Comparison of ENCODE assay signal across 10 cellular contexts in genomic region chr7:44881066-44881600, GRCh38. TPM values are rescaled to one million over a fixed set of nuclear protein-coding genes. Genes with fewer than 3 reads are reported as not detected.
DNase-seq lines count a peak whose midpoint lies in the region; ATAC-seq, FAIRE-seq and TF ChIP-seq lines count a peak whose summit lies in the region.
"Had no signal": no experiment of that assay in that cellular context is flagged by ENCODE, and none has a peak within 500 bp of the region (broad histone marks: within the 10 kb centered on the region; RNA-seq: fewer than 3 reads in every experiment).

No MANE protein-coding gene starts in this region.

- H3K79me1 ChIP-seq in mesenchymal stem cell (replicated peaks; ENCODE audit: low read length, poor library complexity, severe bottlenecking): peaks cover 5% of the 10 kb centered on the region

- H3K27ac ChIP-seq in HepG2 (ENCODE audit: extremely low read length, insufficient read depth, low read length): no peak overlapping the region
- H3K27ac ChIP-seq in right lobe of liver: peak overlapping the region in 1 of 3 donors; percentile 9
- peak overlapping the region; percentile 29 for H3K27ac ChIP-seq in astrocyte (ENCODE audit: low read depth, low read length)
- H3K27ac ChIP-seq in mesenchymal stem cell (ENCODE audit: low read length, poor library complexity, severe bottlenecking): peak overlapping the region; percentile 77
- peak overlapping the region in 2 of 4 donors; percentile 2 to 27 for H3K27ac ChIP-seq in upper lobe of left lung
- no peak overlapping the region for H3K27ac ChIP-seq in foreskin keratinocyte
- H3K27ac ChIP-seq: VCaP had no signal

- H4K8ac ChIP-seq in mesenchymal stem cell (ENCODE audit: low read length): no peak overlapping the region

- H3K9ac ChIP-seq in HepG2 (ENCODE audit: insufficient read depth, low read depth, low read length): no peak overlapping the region
- peak overlapping the region; percentile 71 for H3K9ac ChIP-seq in astrocyte (ENCODE audit: low read length)
- H3K9ac ChIP-seq in mesenchymal stem cell (ENCODE audit: low read length): peak overlapping the region; percentile 96

- H3K14ac ChIP-seq in mesenchymal stem cell (ENCODE audit: low read length in 2 of 2): no peak overlapping the region

- H3K36me3 ChIP-seq in HepG2 (replicated peaks in 1 of 2; ENCODE audit: control insufficient read depth in 1 of 2, insufficient read depth in 2 of 2, low read length in 2 of 2) (no peaks in the 10 kb centered on the region; a peak in 3 of 5 replicates), right lobe of liver (peaks cover 0 to 3% (median 0%) of the 10 kb centered on the region in 4 donors), astrocyte (ENCODE audit: insufficient read depth, low read length) (peaks cover 3% of the 10 kb centered on the region), mesenchymal stem cell (ENCODE audit: control insufficient read depth in 1 of 2, insufficient read depth in 2 of 2, low read depth in 1 of 2, low read length in 2 of 2) (peaks cover 0 to 41% of the 10 kb centered on the region in 2 experiments), upper lobe of left lung (no peaks in the 10 kb centered on the region), H7 (replicated peaks; ENCODE audit: control insufficient read depth, insufficient read depth, low read length) (no peaks in the 10 kb centered on the region; the same call in none of the 2 replicates)

- no peak overlapping the region for H2BK15ac ChIP-seq in mesenchymal stem cell (ENCODE audit: low read depth, poor library complexity, severe bottlenecking)

- peaks cover 19% of the 10 kb centered on the region for H3K4me1 Mint-ChIP-seq in astrocyte (ENCODE audit: low read depth, unreplicated experiment)

- H2AK5ac ChIP-seq in mesenchymal stem cell (ENCODE audit: low read length, severe bottlenecking): no peak overlapping the region

- peaks cover 46% of the 10 kb centered on the region for H3K79me2 ChIP-seq in HepG2 (ENCODE audit: insufficient read depth, low read length)
- peaks cover 84% of the 10 kb centered on the region for H3K79me2 ChIP-seq in astrocyte (ENCODE audit: insufficient read depth, low read length)

- in situ Hi-C loops in HepG2 (cut with HindIII; ENCODE audit: extremely low pct_ligation_motif_present, low pct_unique_long_range_greater_than_20kb): no loop called here

- no peak for TF ChIP-seq POLR2A in HepG2 (IDR thresholded peaks at IDR 0.05; ENCODE audit: insufficient read depth in 1 of 2, low read depth in 2 of 2, low read length in 2 of 2)
- no peak for TF ChIP-seq POLR2A in right lobe of liver (IDR thresholded peaks at IDR 0.05)
- no peak for TF ChIP-seq POLR2A in upper lobe of left lung (IDR thresholded peaks at IDR 0.05)

- H3K9me3 Mint-ChIP-seq in astrocyte (ENCODE audit: unreplicated experiment): peaks cover 3% of the 10 kb centered on the region

- H3K4me3 Mint-ChIP-seq in astrocyte (ENCODE audit: unreplicated experiment): peak overlapping the region; percentile 99

- POLR2A ChIA-PET in HepG2 (lab: Yijun Ruan, JAX): interaction anchor here (0.6 to 1.2 kb wide), 3 partner anchors 17 to 307 kb away, joined by 3 to 5 read pairs (median 4); partner anchors contain the start of genes DDX56 and OGDH

- H3K4me1 ChIP-seq in HepG2 (ENCODE audit: insufficient read depth, low read length) (peaks cover 54% of the 10 kb centered on the region), right lobe of liver (peaks cover 0 to 43% (median 18%) of the 10 kb centered on the region in 4 donors), astrocyte (ENCODE audit: insufficient read depth, low read length) (peaks cover 31% of the 10 kb centered on the region), mesenchymal stem cell (ENCODE audit: control insufficient read depth, insufficient read depth, low read depth, low read length) (peaks cover 6% of the 10 kb centered on the region), upper lobe of left lung (peaks cover 48 to 62% (median 55%) of the 10 kb centered on the region in 4 donors), foreskin keratinocyte (peaks cover 35% of the 10 kb centered on the region)

- H2AFZ ChIP-seq in HepG2 (ENCODE audit: low read length) (no peak overlapping the region), astrocyte (ENCODE audit: low read depth, low read length) (no peak overlapping the region), mesenchymal stem cell (ENCODE audit: low read depth, low read length) (no peak overlapping the region)

- ATAC-seq in HepG2: no peak
- no peak for ATAC-seq in right lobe of liver
- no peak for ATAC-seq in upper lobe of left lung (ENCODE audit: low FRiP score in 2 of 2)
- ATAC-seq in foreskin keratinocyte: no peak

- H2BK5ac ChIP-seq in mesenchymal stem cell (ENCODE audit: low read depth, low read length, poor library complexity, severe bottlenecking): no peak overlapping the region

- no peak for DNase-seq in HepG2 (ENCODE audit: low spot score)
- DNase-seq in right lobe of liver: no peak
- DNase-seq in astrocyte (ENCODE audit: low read depth): no peak
- DNase-seq in mesenchymal stem cell: no peak
- DNase-seq in upper lobe of left lung: no peak
- no peak for DNase-seq in H7
- no peak for DNase-seq in foreskin keratinocyte
- no peak for DNase-seq in NCI-H146 (lab: John Stamatoyannopoulos, UW)
- DNase-seq: NCI-H1694 treated with DMSO at 0.1 percent for 48 hours had no signal

- no peak for FAIRE-seq in HepG2 (lab: Jason Lieb, UNC)
- no peak for FAIRE-seq in astrocyte (lab: Jason Lieb, UNC)

- H3K27me3 ChIP-seq in HepG2 (ENCODE audit: control insufficient read depth in 1 of 2, insufficient read depth in 2 of 2, low read length in 2 of 2) (no peaks in the 10 kb centered on the region), right lobe of liver (no peaks in the 10 kb centered on the region), astrocyte (ENCODE audit: insufficient read depth, low read length) (no peaks in the 10 kb centered on the region), mesenchymal stem cell (ENCODE audit: control insufficient read depth in 1 of 2, insufficient read depth in 1 of 2, low read length in 2 of 2) (no peaks in the 10 kb centered on the region), upper lobe of left lung (no peaks in the 10 kb centered on the region), H7 (ENCODE audit: control insufficient read depth, insufficient read depth, low read length) (no peaks in the 10 kb centered on the region), foreskin keratinocyte (no peaks in the 10 kb centered on the region)

- H3K4me3 ChIP-seq in HepG2 (replicated peaks in 1 of 3; ENCODE audit: insufficient read depth in 1 of 3, low read depth in 2 of 3, low read length in 3 of 3) (peak overlapping the region in 1 of 3 experiments; percentile 2; a peak in 1 of 6 replicates), right lobe of liver (no peak overlapping the region), astrocyte (ENCODE audit: insufficient read depth, low read depth, low read length) (peak overlapping the region; percentile 78), mesenchymal stem cell (ENCODE audit: insufficient read depth in 1 of 2, low read depth in 1 of 2, low read length in 2 of 2) (peak overlapping the region in 1 of 2 experiments; percentile 87), upper lobe of left lung (peak overlapping the region in 3 of 4 donors; percentile 0 to 57 (median 19)), H7 (ENCODE audit: insufficient read depth, low read depth, low read length) (no peak overlapping the region)

- no peak for TF ChIP-seq RAD21 in HepG2 (CRISPR knock-in tag; IDR thresholded peaks at IDR 0.05)

- H2BK120ac ChIP-seq in mesenchymal stem cell (ENCODE audit: low read depth, low read length): no peak overlapping the region

- H3K27me3 Mint-ChIP-seq in astrocyte (ENCODE audit: low read depth, unreplicated experiment): no peaks in the 10 kb centered on the region

- H3K23ac ChIP-seq in mesenchymal stem cell (ENCODE audit: low read length in 2 of 2): no peak overlapping the region

- no peak overlapping the region for H3K18ac ChIP-seq in mesenchymal stem cell (ENCODE audit: low read depth in 1 of 2, low read length in 2 of 2)

- BruUV-seq in HepG2 (replicated peaks; lab: Mats Ljungman, UMichigan): no TSS peak

- H3K4me2 ChIP-seq in HepG2 (ENCODE audit: low read depth, low read length) (peak overlapping the region; percentile 75), astrocyte (ENCODE audit: low read length) (peak overlapping the region; percentile 89), mesenchymal stem cell (ENCODE audit: low read length, poor library complexity, severe bottlenecking) (peak overlapping the region; percentile 49)

- H3K4ac ChIP-seq in mesenchymal stem cell (ENCODE audit: low read depth in 1 of 2, low read length in 2 of 2): no peak overlapping the region

- peaks cover 7% of the 10 kb centered on the region; the same call in 1 of the 2 replicates for H4K20me1 ChIP-seq in HepG2 (ENCODE audit: insufficient read depth, low read length)
- peaks cover 69% of the 10 kb centered on the region for H4K20me1 ChIP-seq in astrocyte (ENCODE audit: insufficient read depth, low read length)

- TF ChIP-seq CTCF in HepG2 (CRISPR knock-in tag; IDR thresholded peaks at IDR 0.05): no peak
- no peak for TF ChIP-seq CTCF in right lobe of liver (IDR thresholded peaks at IDR 0.05)
- TF ChIP-seq CTCF in astrocyte (IDR thresholded peaks at IDR 0.05; ENCODE audit: insufficient read depth, low read depth, low read length): no peak
- TF ChIP-seq CTCF in upper lobe of left lung (IDR thresholded peaks at IDR 0.05): no peak
- TF ChIP-seq CTCF in foreskin keratinocyte (conservative IDR thresholded peaks at IDR 0.05): no peak

- TF ChIP-seq EP300 in HepG2 (IDR thresholded peaks at IDR 0.05; ENCODE audit: low read depth in 2 of 2, low read length in 2 of 2) (no peak), HepG2 (CRISPR knock-in tag; IDR thresholded peaks at IDR 0.05; ENCODE audit: borderline replicate concordance) (no peak), upper lobe of left lung (IDR thresholded peaks at IDR 0.05) (no peak)

- no peaks in the 10 kb centered on the region for H3K9me3 ChIP-seq in HepG2 (ENCODE audit: low read length)
- H3K9me3 ChIP-seq in right lobe of liver: no peaks in the 10 kb centered on the region
- H3K9me3 ChIP-seq in astrocyte (ENCODE audit: insufficient read depth, low read depth, low read length): no peaks in the 10 kb centered on the region
- H3K9me3 ChIP-seq in mesenchymal stem cell (ENCODE audit: control insufficient read depth, low read length): no peaks in the 10 kb centered on the region
- no peaks in the 10 kb centered on the region for H3K9me3 ChIP-seq in upper lobe of left lung

- intact Hi-C loops in HepG2 (cut with micrococcal nuclease; ENCODE audit: unreplicated experiment): no loop called here
- intact Hi-C loops in right lobe of liver (cut with DNase I): no loop called here

- CTCF ChIA-PET in HepG2 (lab: Yijun Ruan, JAX; ENCODE audit: low intra/inter-chr PET ratio, low total read pairs): no interaction called here

- peaks cover 7% of the 10 kb centered on the region for H3K36me3 Mint-ChIP-seq in astrocyte (ENCODE audit: low read depth, unreplicated experiment)

- peak overlapping the region; percentile 77 for H3K27ac Mint-ChIP-seq in astrocyte (ENCODE audit: unreplicated experiment)

- no peak overlapping the region for H2BK12ac ChIP-seq in mesenchymal stem cell (ENCODE audit: low read length in 2 of 2)

- 83% methylated on average over 1 of the region's 1 CpG for WGBS in HepG2 (ENCODE audit: low lambda C conversion rate)
- 48% methylated on average over 1 of the region's 1 CpG for WGBS in right lobe of liver (ENCODE audit: insufficient coverage, low coverage, low lambda C conversion rate, missing lambda C conversion rate)
- no CpG with 5 or more reads among the region's 1 CpG for WGBS in mesenchymal stem cell
- 38 to 55% methylated on average over 1 of the region's 1 CpG for WGBS in upper lobe of left lung, 2 donors

- H4K91ac ChIP-seq in mesenchymal stem cell (ENCODE audit: low read length): no peak overlapping the region

RNA-seq across cellular contexts. Expression of gene PURB, which starts 4.2 kb away (rescaled TPM):
- total RNA-seq in HepG2 (2016; rRNA removed; fragmentation: Illumina TruSeq; extraction: Trizol) (4.3 and 10.1 TPM in 2 replicates), right lobe of liver (1 to 10 TPM; 4.9 to 6.9 (median 6.7) TPM), astrocyte (23.6 and 26.3 TPM in 2 replicates), upper lobe of left lung (10 to 100 TPM; 15.0 to 38.2 (median 21.7) TPM), foreskin keratinocyte (16.9 and 17.8 TPM in 2 replicates)
- 0.61 and 0.71 TPM in 2 replicates for total RNA-seq in HepG2 (2016; cell fraction: cytosol; rRNA removed; fragmentation: Illumina TruSeq; extraction: Trizol; ENCODE audit: low read depth)
- total RNA-seq in HepG2 (2016; cell fraction: insoluble cytoplasmic fraction; rRNA removed; fragmentation: Illumina TruSeq; extraction: Trizol): 4.3 and 10.1 TPM in 2 replicates
- total RNA-seq in HepG2 (2016; cell fraction: membrane; rRNA removed; fragmentation: Illumina TruSeq; extraction: Trizol): 4.2 and 4.9 TPM in 2 replicates
- 9.4 and 9.7 TPM in 2 replicates for total RNA-seq in HepG2 (2016; cell fraction: nucleus; rRNA removed; fragmentation: Illumina TruSeq; extraction: Trizol)
- polyA plus RNA-seq in HepG2 (2011; rRNA removed) (2.3 and 2.7 TPM in 2 replicates), foreskin keratinocyte (4.0 and 4.9 TPM in 2 replicates)
- polyA plus RNA-seq in HepG2 (2011; cell fraction: cytosol; rRNA removed): 1.0 and 1.7 TPM in 2 replicates
- 2.3 and 3.8 TPM in 2 replicates for polyA plus RNA-seq in HepG2 (2011; cell fraction: nucleus; rRNA removed)
- 6.1 and 7.3 TPM in 2 replicates for polyA plus RNA-seq in HepG2 (2012)
- 0.64 and 0.70 TPM in 2 replicates for polyA plus RNA-seq in HepG2 (2016; cell fraction: cytosol; fragmentation: Illumina TruSeq; extraction: Trizol; ENCODE audit: low read depth)
- 9.2 and 9.5 TPM in 2 replicates for polyA plus RNA-seq in HepG2 (2016; cell fraction: insoluble cytoplasmic fraction; fragmentation: Illumina TruSeq; extraction: Trizol; ENCODE audit: low read depth)
- 2.2 and 2.3 TPM in 2 replicates for polyA plus RNA-seq in HepG2 (2016; cell fraction: membrane; fragmentation: Illumina TruSeq; extraction: Trizol; ENCODE audit: low read depth)
- 14.1 and 14.9 TPM in 2 replicates for polyA plus RNA-seq in HepG2 (2016; cell fraction: nucleus; fragmentation: Illumina TruSeq; extraction: Trizol; ENCODE audit: insufficient read depth, low read depth)
- polyA minus RNA-seq in HepG2 (2011; rRNA and poly(A)+ RNA removed; ENCODE audit: low replicate concordance): 1.9 and 4.8 TPM in 2 replicates
- 4.7 and 5.6 TPM in 2 replicates for polyA minus RNA-seq in HepG2 (2011; cell fraction: cytosol; rRNA and poly(A)+ RNA removed)
- polyA minus RNA-seq in HepG2 (2011; cell fraction: nucleus; rRNA and poly(A)+ RNA removed): 9.7 and 10.8 TPM in 2 replicates
- polyA plus RNA-seq in mesenchymal stem cell (2013, experiment 1 of 2): 9.6 TPM
- polyA plus RNA-seq in mesenchymal stem cell (2013, experiment 2 of 2): 9.6 TPM
- total RNA-seq in H7 (2014; rRNA removed; shearing (Covaris generic)): 7.7 and 9.3 TPM in 2 replicates

RNA-seq across cellular contexts. Expression of gene H2AZ2, which starts 33.2 kb away (rescaled TPM):
- total RNA-seq in HepG2 (2016; rRNA removed; fragmentation: Illumina TruSeq; extraction: Trizol): 223 and 272 TPM in 2 replicates
- 109 and 136 TPM in 2 replicates for total RNA-seq in HepG2 (2016; cell fraction: cytosol; rRNA removed; fragmentation: Illumina TruSeq; extraction: Trizol; ENCODE audit: low read depth)
- total RNA-seq in HepG2 (2016; cell fraction: insoluble cytoplasmic fraction; rRNA removed; fragmentation: Illumina TruSeq; extraction: Trizol): 225 and 261 TPM in 2 replicates
- total RNA-seq in HepG2 (2016; cell fraction: membrane; rRNA removed; fragmentation: Illumina TruSeq; extraction: Trizol): 214 and 217 TPM in 2 replicates
- total RNA-seq in HepG2 (2016; cell fraction: nucleus; rRNA removed; fragmentation: Illumina TruSeq; extraction: Trizol): 118 and 122 TPM in 2 replicates
- 93.2 and 121 TPM in 2 replicates for polyA plus RNA-seq in HepG2 (2011; rRNA removed)
- 110 and 123 TPM in 2 replicates for polyA plus RNA-seq in HepG2 (2011; cell fraction: cytosol; rRNA removed)
- 34.1 and 41.1 TPM in 2 replicates for polyA plus RNA-seq in HepG2 (2011; cell fraction: nucleus; rRNA removed)
- polyA plus RNA-seq in HepG2 (2012): 101 and 124 TPM in 2 replicates
- 169 and 220 TPM in 2 replicates for polyA plus RNA-seq in HepG2 (2016; cell fraction: cytosol; fragmentation: Illumina TruSeq; extraction: Trizol; ENCODE audit: low read depth)
- polyA plus RNA-seq in HepG2 (2016; cell fraction: insoluble cytoplasmic fraction; fragmentation: Illumina TruSeq; extraction: Trizol; ENCODE audit: low read depth): 277 and 298 TPM in 2 replicates
- 226 and 259 TPM in 2 replicates for polyA plus RNA-seq in HepG2 (2016; cell fraction: membrane; fragmentation: Illumina TruSeq; extraction: Trizol; ENCODE audit: low read depth)
- 188 and 191 TPM in 2 replicates for polyA plus RNA-seq in HepG2 (2016; cell fraction: nucleus; fragmentation: Illumina TruSeq; extraction: Trizol; ENCODE audit: insufficient read depth, low read depth)
- 67.1 and 192 TPM in 2 replicates for polyA minus RNA-seq in HepG2 (2011; rRNA and poly(A)+ RNA removed; ENCODE audit: low replicate concordance)
- 42.5 and 43.2 TPM in 2 replicates for polyA minus RNA-seq in HepG2 (2011; cell fraction: cytosol; rRNA and poly(A)+ RNA removed)
- polyA minus RNA-seq in HepG2 (2011; cell fraction: nucleus; rRNA and poly(A)+ RNA removed): 36.7 and 41.4 TPM in 2 replicates
- total RNA-seq in right lobe of liver: 10 to 100 TPM; 49.3 to 69.1 (median 60.9) TPM
- 93.4 and 105 TPM in 2 replicates for total RNA-seq in astrocyte
- 103 TPM for polyA plus RNA-seq in mesenchymal stem cell (2013, experiment 1 of 2)
- 102 TPM for polyA plus RNA-seq in mesenchymal stem cell (2013, experiment 2 of 2)
- total RNA-seq in upper lobe of left lung: 100 to 1,000 TPM in 4 of 6 donors, 10 to 100 TPM in 2; 46.1 to 151 (median 133) TPM
- total RNA-seq in H7 (2014; rRNA removed; shearing (Covaris generic)): 179 and 184 TPM in 2 replicates
- total RNA-seq in foreskin keratinocyte: 162 and 180 TPM in 2 replicates
- 187 and 217 TPM in 2 replicates for polyA plus RNA-seq in foreskin keratinocyte

Comparison
In these comparisons a context has a peak if more than half of its experiments do, and no peak if none do; other contexts are left out.
1. H3K27ac ChIP-seq: peak in astrocyte (single experiment) and mesenchymal stem cell (single experiment); none in HepG2 (single experiment) and foreskin keratinocyte (single experiment).
2. H3K4me3 ChIP-seq: peak in astrocyte (single experiment) and upper lobe of left lung (3 of 4); none in right lobe of liver (0 of 3) and H7 (single experiment).
3. Peak in every context shown above with its lines, with median percentiles within 50 percentile points of each other: H3K4me2 ChIP-seq.